In genomic region chr3:196627043-196627442, GRCh38 we compare ENCODE assay signal across 13 cellular contexts. TPM values are rescaled to one million over a fixed set of nuclear protein-coding genes. Genes with fewer than 3 reads are reported as not detected.
"Had no signal": no experiment of that assay in that cellular context is flagged by ENCODE, and none has a peak within 500 bp of the region (broad histone marks: within the 10 kb centered on the region; RNA-seq: fewer than 3 reads in every experiment).

No MANE protein-coding gene starts in this region.

- H3K36me3 ChIP-seq: pancreas had no signal

- H3K27me3 ChIP-seq: hepatocyte, pancreas had no signal

- H3K4me3 ChIP-seq: hepatocyte, pancreas had no signal

- H3K79me2 ChIP-seq: hepatocyte had no signal

- H3K27ac Mint-ChIP-seq: activated naive CD4-positive, alpha-beta T cell treated with anti-CD3 and anti-CD28 coated beads, Interleukin-2, amount 10 ng/mL, durations not matched to agents 7 days and 5 days; activated T-helper 2 cell treated with anti-CD3 and anti-CD28 coated beads, Interferon-gamma antibody, Interleukin-2, Interleukin-4, amounts not matched to agents 10 μg/mL and 5 μg/mL and 100 μg/mL, durations not matched to agents 14 hours and 24 hours and 36 hours; brain had no signal

- H3K4me2 ChIP-seq: hepatocyte had no signal

- H3K27me3 Mint-ChIP-seq: activated naive CD4-positive, alpha-beta T cell treated with anti-CD3 and anti-CD28 coated beads, Interleukin-2, amount 10 ng/mL, durations not matched to agents 7 days and 5 days; brain; central memory CD8-positive, alpha-beta T cell had no signal

- H3K4me3 Mint-ChIP-seq: activated naive CD4-positive, alpha-beta T cell treated with anti-CD3 and anti-CD28 coated beads, Interleukin-2, amount 10 ng/mL, durations not matched to agents 7 days and 5 days; brain; central memory CD8-positive, alpha-beta T cell; neural crest cell had no signal

- H3K27ac ChIP-seq: epithelial cell of prostate, hepatocyte, pancreas had no signal

- H3K36me3 Mint-ChIP-seq: brain had no signal

- H2AFZ ChIP-seq: hepatocyte had no signal

- H3K9me3 Mint-ChIP-seq: activated T-helper 2 cell treated with anti-CD3 and anti-CD28 coated beads, Interferon-gamma antibody, Interleukin-2, Interleukin-4, amounts not matched to agents 10 μg/mL and 5 μg/mL and 100 μg/mL, durations not matched to agents 14 hours and 24 hours and 36 hours; central memory CD8-positive, alpha-beta T cell; neural crest cell had no signal

- H3K9me3 ChIP-seq: pancreas had no signal

- ATAC-seq: pancreas had no signal

- DNase-seq: activated CD4-positive, CD25-positive, alpha-beta regulatory T cell treated with anti-CD3 and anti-CD28 coated beads, Interleukin-2, amount 50 U/mL, for 72 hours; activated naive CD4-positive, alpha-beta T cell treated with anti-CD3 and anti-CD28 coated beads, Interleukin-2, amount 10 ng/mL, durations not matched to agents 7 days and 5 days; effector memory CD4-positive, alpha-beta T cell; kidney; stimulated activated CD4-positive, alpha-beta T cell treated with anti-CD3 and anti-CD28 coated beads, Interleukin-4, amount 100 ng/mL, for 1 hour; stimulated activated CD8-positive, alpha-beta memory T cell treated with anti-CD3 and anti-CD28 coated beads, Interleukin-4, amount 100 ng/mL, for 48 hours had no signal

RNA-seq across cellular contexts. Expression of gene NRROS, which starts 12.5 kb away (rescaled TPM):
- polyA plus RNA-seq: hepatocyte had no signal
